In genomic region chr22:19648419-19648929, GRCh38 we compare ENCODE assay signal across 1 cellular context.
TF ChIP-seq lines count a peak whose summit lies in the region.

No MANE protein-coding gene starts in this region.

TF ChIP-seq in K562, 482 proteins besides CTCF, POLR2A, EP300 and RAD21 (continued from another document and continues in another):
- TF ChIP-seq, protein P1, sequence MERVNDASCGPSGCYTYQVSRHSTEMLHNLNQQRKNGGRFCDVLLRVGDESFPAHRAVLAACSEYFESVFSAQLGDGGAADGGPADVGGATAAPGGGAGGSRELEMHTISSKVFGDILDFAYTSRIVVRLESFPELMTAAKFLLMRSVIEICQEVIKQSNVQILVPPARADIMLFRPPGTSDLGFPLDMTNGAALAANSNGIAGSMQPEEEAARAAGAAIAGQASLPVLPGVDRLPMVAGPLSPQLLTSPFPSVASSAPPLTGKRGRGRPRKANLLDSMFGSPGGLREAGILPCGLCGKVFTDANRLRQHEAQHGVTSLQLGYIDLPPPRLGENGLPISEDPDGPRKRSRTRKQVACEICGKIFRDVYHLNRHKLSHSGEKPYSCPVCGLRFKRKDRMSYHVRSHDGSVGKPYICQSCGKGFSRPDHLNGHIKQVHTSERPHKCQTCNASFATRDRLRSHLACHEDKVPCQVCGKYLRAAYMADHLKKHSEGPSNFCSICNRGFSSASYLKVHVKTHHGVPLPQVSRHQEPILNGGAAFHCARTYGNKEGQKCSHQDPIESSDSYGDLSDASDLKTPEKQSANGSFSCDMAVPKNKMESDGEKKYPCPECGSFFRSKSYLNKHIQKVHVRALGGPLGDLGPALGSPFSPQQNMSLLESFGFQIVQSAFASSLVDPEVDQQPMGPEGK (CRISPR knock-in tag; IDR thresholded peaks at IDR 0.05; ENCODE audit: borderline replicate concordance): no peak
- TF ChIP-seq NR2C1 (IDR thresholded peaks at IDR 0.05) (peak; percentile 58), NR2C1 (tag; IDR thresholded peaks at IDR 0.05) (no peak), MYC (IDR thresholded peaks at IDR 0.05; ENCODE audit: low read depth, low read length) (no peak), MYC (CRISPR knock-in tag; IDR thresholded peaks at IDR 0.05; ENCODE audit: borderline replicate concordance, low read depth) (0 out of 2 replicates have a peak, but pooled peaks have one; percentile 37), POU5F1 (IDR thresholded peaks at IDR 0.05; ENCODE audit: borderline replicate concordance, low read depth, low read length, partially characterized antibody) (no peak), E2F6 (IDR thresholded peaks at IDR 0.05; ENCODE audit: borderline replicate concordance in 1 of 2, extremely low read depth in 1 of 2, insufficient read depth in 1 of 2, insufficient read length in 1 of 2, low read depth in 1 of 2, low read length in 1 of 2, poor library complexity in 1 of 2, severe bottlenecking in 1 of 2) (no peak), FOS (IDR thresholded peaks at IDR 0.05; ENCODE audit: extremely low read depth, insufficient read length) (no peak), TRIM24 (IDR thresholded peaks at IDR 0.05) (peak; percentile 95 to 98), ZNF41 (CRISPR knock-in tag; conservative IDR thresholded peaks at IDR 0.05) (0 out of 2 replicates have a peak, but pooled peaks have one; percentile 21), TEAD2 (tag; IDR thresholded peaks at IDR 0.05) (0 out of 2 replicates have a peak, but pooled peaks have one; percentile 39), RBM34 (IDR thresholded peaks at IDR 0.05; ENCODE audit: borderline replicate concordance, insufficient read depth, low read length) (no peak), SP1 (CRISPR knock-in tag; IDR thresholded peaks at IDR 0.05) (no peak), KDM1A (IDR thresholded peaks at IDR 0.05) (peak in 1 of 2 experiments; percentile 37; a peak in 1 of 4 replicates), HLTF (IDR thresholded peaks at IDR 0.05) (peak; percentile 98), PREB (CRISPR knock-in tag; IDR thresholded peaks at IDR 0.05) (no peak), E2F4 (CRISPR knock-in tag; IDR thresholded peaks at IDR 0.05; ENCODE audit: low read depth) (no peak), E2F1 (CRISPR knock-in tag; IDR thresholded peaks at IDR 0.05) (no peak), SMARCA5 (IDR thresholded peaks at IDR 0.05) (peak; percentile 86; the same call in 1 of the 2 replicates), ZFX (CRISPR knock-in tag; IDR thresholded peaks at IDR 0.05) (no peak), ZNF197 (CRISPR knock-in tag; IDR thresholded peaks at IDR 0.05; ENCODE audit: low read depth) (no peak), ZNF586 (CRISPR knock-in tag; conservative IDR thresholded peaks at IDR 0.05) (no peak), ZNF408 (CRISPR knock-in tag; IDR thresholded peaks at IDR 0.05; ENCODE audit: low read depth) (no peak), HNRNPUL1 (IDR thresholded peaks at IDR 0.05; ENCODE audit: low read length) (no peak), ZKSCAN8 (CRISPR knock-in tag; IDR thresholded peaks at IDR 0.05) (no peak), ZNF695 (CRISPR knock-in tag; IDR thresholded peaks at IDR 0.05) (no peak), U2AF1 (optimal IDR thresholded peaks at IDR 0.05; ENCODE audit: low read depth, low read length) (no peak), ZNF830 (CRISPR knock-in tag; IDR thresholded peaks at IDR 0.05) (no peak), ZFP91 (CRISPR knock-in tag; IDR thresholded peaks at IDR 0.05) (no peak), NFIX (CRISPR knock-in tag; IDR thresholded peaks at IDR 0.05; ENCODE audit: low read depth) (no peak), RFX7 (CRISPR knock-in tag; IDR thresholded peaks at IDR 0.05) (no peak), CEBPZ (IDR thresholded peaks at IDR 0.05; ENCODE audit: borderline replicate concordance, low read depth, low read length) (no peak), MTA1 (IDR thresholded peaks at IDR 0.05; ENCODE audit: borderline replicate concordance) (peak; percentile 85), PURB (CRISPR knock-in tag; IDR thresholded peaks at IDR 0.05; ENCODE audit: low read depth) (no peak), SOX6 (IDR thresholded peaks at IDR 0.05) (peak; percentile 86), FOSL1 (tag; conservative IDR thresholded peaks at IDR 0.05) (0 out of 2 replicates have a peak, but pooled peaks have one; percentile 12), PCBP2 (IDR thresholded peaks at IDR 0.05; ENCODE audit: low read depth, low read length, poor library complexity, severe bottlenecking) (no peak), CTBP1 (IDR thresholded peaks at IDR 0.05; ENCODE audit: borderline replicate concordance) (0 out of 2 replicates have a peak, but pooled peaks have one; percentile 26), DIDO1 (tag; IDR thresholded peaks at IDR 0.05; ENCODE audit: low read depth) (no peak; the same call in 1 of the 2 replicates), SAP30 (IDR thresholded peaks at IDR 0.05; ENCODE audit: borderline replicate concordance, insufficient read depth, low read depth, low read length, poor library complexity, severe bottlenecking) (no peak), BRD9 (IDR thresholded peaks at IDR 0.05; ENCODE audit: low read depth, partially characterized antibody) (peak; percentile 92), SMAD3 (CRISPR knock-in tag; conservative IDR thresholded peaks at IDR 0.05) (no peak), SPI1 (IDR thresholded peaks at IDR 0.05; ENCODE audit: borderline replicate concordance, low read depth, low read length) (peak; percentile 64; the same call in 1 of the 2 replicates), CBX5 (IDR thresholded peaks at IDR 0.05; ENCODE audit: borderline replicate concordance, low read depth) (peak; percentile 100)
- TF ChIP-seq, protein P2, sequence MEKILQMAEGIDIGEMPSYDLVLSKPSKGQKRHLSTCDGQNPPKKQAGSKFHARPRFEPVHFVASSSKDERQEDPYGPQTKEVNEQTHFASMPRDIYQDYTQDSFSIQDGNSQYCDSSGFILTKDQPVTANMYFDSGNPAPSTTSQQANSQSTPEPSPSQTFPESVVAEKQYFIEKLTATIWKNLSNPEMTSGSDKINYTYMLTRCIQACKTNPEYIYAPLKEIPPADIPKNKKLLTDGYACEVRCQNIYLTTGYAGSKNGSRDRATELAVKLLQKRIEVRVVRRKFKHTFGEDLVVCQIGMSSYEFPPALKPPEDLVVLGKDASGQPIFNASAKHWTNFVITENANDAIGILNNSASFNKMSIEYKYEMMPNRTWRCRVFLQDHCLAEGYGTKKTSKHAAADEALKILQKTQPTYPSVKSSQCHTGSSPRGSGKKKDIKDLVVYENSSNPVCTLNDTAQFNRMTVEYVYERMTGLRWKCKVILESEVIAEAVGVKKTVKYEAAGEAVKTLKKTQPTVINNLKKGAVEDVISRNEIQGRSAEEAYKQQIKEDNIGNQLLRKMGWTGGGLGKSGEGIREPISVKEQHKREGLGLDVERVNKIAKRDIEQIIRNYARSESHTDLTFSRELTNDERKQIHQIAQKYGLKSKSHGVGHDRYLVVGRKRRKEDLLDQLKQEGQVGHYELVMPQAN (IDR thresholded peaks at IDR 0.05; ENCODE audit: borderline replicate concordance): peak; percentile 84
- TF ChIP-seq, protein P3, sequence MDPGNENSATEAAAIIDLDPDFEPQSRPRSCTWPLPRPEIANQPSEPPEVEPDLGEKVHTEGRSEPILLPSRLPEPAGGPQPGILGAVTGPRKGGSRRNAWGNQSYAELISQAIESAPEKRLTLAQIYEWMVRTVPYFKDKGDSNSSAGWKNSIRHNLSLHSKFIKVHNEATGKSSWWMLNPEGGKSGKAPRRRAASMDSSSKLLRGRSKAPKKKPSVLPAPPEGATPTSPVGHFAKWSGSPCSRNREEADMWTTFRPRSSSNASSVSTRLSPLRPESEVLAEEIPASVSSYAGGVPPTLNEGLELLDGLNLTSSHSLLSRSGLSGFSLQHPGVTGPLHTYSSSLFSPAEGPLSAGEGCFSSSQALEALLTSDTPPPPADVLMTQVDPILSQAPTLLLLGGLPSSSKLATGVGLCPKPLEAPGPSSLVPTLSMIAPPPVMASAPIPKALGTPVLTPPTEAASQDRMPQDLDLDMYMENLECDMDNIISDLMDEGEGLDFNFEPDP (CRISPR knock-in tag; IDR thresholded peaks at IDR 0.05): no peak
